In the genomic region with DNA sequence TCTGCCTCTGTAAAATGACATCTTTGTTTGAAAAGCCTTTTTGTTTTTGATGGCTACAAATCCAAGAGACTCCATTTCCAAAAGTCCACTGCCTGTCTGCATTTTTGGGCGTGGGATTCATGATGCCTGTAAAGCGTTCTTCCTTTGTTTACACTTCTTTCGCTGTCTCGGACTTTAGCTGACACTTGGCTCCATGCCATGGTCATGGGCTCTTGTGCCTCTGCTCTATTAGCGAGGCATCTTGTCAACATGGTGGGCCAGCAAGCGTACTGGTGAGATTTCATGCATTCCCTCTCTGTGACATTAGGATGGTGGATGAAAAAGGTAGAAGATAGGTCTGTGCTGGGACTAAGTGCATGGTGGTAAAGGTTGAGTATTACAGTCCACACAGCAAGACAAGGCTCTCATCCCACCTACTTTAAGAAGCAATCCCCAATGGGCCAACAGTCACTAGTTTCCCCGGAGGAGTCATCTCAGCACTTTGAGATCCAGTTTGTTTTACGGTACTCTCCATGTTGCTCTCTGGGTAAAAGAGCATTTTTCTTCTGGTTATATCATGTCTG, we compare ENCODE assay signal across 14 cellular contexts.
DNase-seq lines count a peak whose midpoint lies in the region; ATAC-seq and TF ChIP-seq lines count a peak whose summit lies in the region.
"Had no signal": no experiment of that assay in that cellular context is flagged by ENCODE, and none has a peak within 500 bp of the region (broad histone marks: within the 10 kb centered on the region; RNA-seq: fewer than 3 reads in every experiment).

No MANE protein-coding gene starts in this region.

- H3K27me3 ChIP-seq in heart left ventricle (no peaks in the 10 kb centered on the region), right cardiac atrium (ENCODE audit: control insufficient read depth, insufficient read depth) (no peaks in the 10 kb centered on the region), transverse colon (no peaks in the 10 kb centered on the region), MM.1S (replicated peaks; ENCODE audit: insufficient read depth, low read length) (no peaks in the 10 kb centered on the region)

- no peak overlapping the region for H2AFZ ChIP-seq in MM.1S (ENCODE audit: low read length)

- TF ChIP-seq CTCF in heart left ventricle (IDR thresholded peaks at IDR 0.05) (no peak), transverse colon (IDR thresholded peaks at IDR 0.05) (no peak), MM.1S (IDR thresholded peaks at IDR 0.05; ENCODE audit: low read length) (no peak)

- H3K9me2 ChIP-seq in MM.1S (replicated peaks; ENCODE audit: insufficient read depth, low read length): no peaks in the 10 kb centered on the region

- DNase-seq in Right ventricle myocardium superior (no peak), heart left ventricle (no peak), NCI-H510A (lab: John Stamatoyannopoulos, UW) (peak; percentile 5), right cardiac atrium (no peak), transverse colon (no peak), MM.1S (no peak)
- no peak for DNase-seq in activated CD8-positive, alpha-beta memory T cell treated with anti-CD3 and anti-CD28 coated beads, Interleukin-2, amount 10 ng/mL, durations not matched to agents 7 days and 5 days
- DNase-seq: activated CD8-positive, alpha-beta T cell treated with anti-CD3 and anti-CD28 coated beads, Interleukin-2, amount 10 ng/mL, durations not matched to agents 7 days and 5 days; cerebellar nuclear complex; Karpas-422; naive thymus-derived CD8-positive, alpha-beta T cell had no signal

- no peak overlapping the region for H3K9ac ChIP-seq in MM.1S (ENCODE audit: low read length)

- H3K4me3 ChIP-seq in heart left ventricle (no peak overlapping the region), right cardiac atrium (ENCODE audit: low read length) (no peak overlapping the region), transverse colon (no peak overlapping the region), MM.1S (ENCODE audit: low read length) (no peak overlapping the region)

- CTCF ChIA-PET in activated CD8-positive, alpha-beta memory T cell treated with anti-CD3 and anti-CD28 coated beads, Interleukin-2, amount 10 ng/mL, durations not matched to agents 7 days and 5 days (lab: Charles Lee): no interaction called here

- no peak overlapping the region for H3K4me3 Mint-ChIP-seq in activated CD8-positive, alpha-beta memory T cell treated with anti-CD3 and anti-CD28 coated beads, Interleukin-2, amount 10 ng/mL, durations not matched to agents 7 days and 5 days
- H3K4me3 Mint-ChIP-seq: activated CD8-positive, alpha-beta T cell treated with anti-CD3 and anti-CD28 coated beads, Interleukin-2, amount 10 ng/mL, durations not matched to agents 7 days and 5 days; WTC11 had no signal

- no peak overlapping the region for H3K4me2 ChIP-seq in MM.1S (ENCODE audit: low read depth, low read length)

- 60 to 73% (median 66%) methylated on average over 8 of the region's 8 CpGs for WGBS in heart left ventricle, 4 donors
- WGBS in right cardiac atrium: 60% methylated on average over 8 of the region's 8 CpGs
- 48 to 50% methylated on average over 8 of the region's 8 CpGs for WGBS in transverse colon (ENCODE audit: low coverage in 1 of 2), 2 donors

- H3K9me3 Mint-ChIP-seq in activated CD8-positive, alpha-beta memory T cell treated with anti-CD3 and anti-CD28 coated beads, Interleukin-2, amount 10 ng/mL, durations not matched to agents 7 days and 5 days (ENCODE audit: low read depth): no peaks in the 10 kb centered on the region
- H3K9me3 Mint-ChIP-seq: naive thymus-derived CD8-positive, alpha-beta T cell had no signal

- in situ Hi-C loops in transverse colon (cut with MboI; ENCODE audit: low pct_ligation_motif_present in 1 of 4, low pct_unique_long_range_greater_than_20kb in 1 of 4, low sequenced_read_pairs in 3 of 4): no loop called here

- intact Hi-C loops in Right ventricle myocardium superior (cut with DNase I): no loop called here
- intact Hi-C loops in heart left ventricle (cut with DNase I): no loop called here
- intact Hi-C loops in right cardiac atrium (cut with DNase I): no loop called here
- intact Hi-C loops in transverse colon (cut with DNase I; ENCODE audit: low total_unique reads): no loop called here

- TF ChIP-seq POLR2A in heart left ventricle (IDR thresholded peaks at IDR 0.05): no peak
- TF ChIP-seq POLR2A in transverse colon (IDR thresholded peaks at IDR 0.05): no peak

- no peaks in the 10 kb centered on the region for H3F3A ChIP-seq in MM.1S (ENCODE audit: insufficient read depth, low read length)

- ATAC-seq in Right ventricle myocardium superior (ENCODE audit: poor library complexity): peak; percentile 14
- no peak for ATAC-seq in heart left ventricle
- ATAC-seq in right cardiac atrium: peak; percentile 17 to 27
- no peak for ATAC-seq in GM21529 (IDR thresholded peaks at IDR 0.05; ENCODE audit: unreplicated experiment)
- ATAC-seq in activated CD8-positive, alpha-beta memory T cell treated with anti-CD3 and anti-CD28 coated beads, Interleukin-2, amount 10 ng/mL, durations not matched to agents 7 days and 5 days: no peak
- ATAC-seq: activated CD8-positive, alpha-beta T cell treated with anti-CD3 and anti-CD28 coated beads, Interleukin-2, amount 10 ng/mL, durations not matched to agents 7 days and 5 days; naive thymus-derived CD8-positive, alpha-beta T cell; WTC11 had no signal

- peaks cover 2% of the 10 kb centered on the region for H3K27me3 Mint-ChIP-seq in activated CD8-positive, alpha-beta memory T cell treated with anti-CD3 and anti-CD28 coated beads, Interleukin-2, amount 10 ng/mL, durations not matched to agents 7 days and 5 days
- H3K27me3 Mint-ChIP-seq: naive thymus-derived CD8-positive, alpha-beta T cell had no signal

- H3K36me3 ChIP-seq in heart left ventricle (no peaks in the 10 kb centered on the region), transverse colon (no peaks in the 10 kb centered on the region), MM.1S (replicated peaks; ENCODE audit: insufficient read depth, low read length) (no peaks in the 10 kb centered on the region)

- H3K4me1 Mint-ChIP-seq in activated CD8-positive, alpha-beta memory T cell treated with anti-CD3 and anti-CD28 coated beads, Interleukin-2, amount 10 ng/mL, durations not matched to agents 7 days and 5 days: no peaks in the 10 kb centered on the region
- H3K4me1 Mint-ChIP-seq: WTC11 had no signal

- no peak overlapping the region for H3K27ac Mint-ChIP-seq in activated CD8-positive, alpha-beta memory T cell treated with anti-CD3 and anti-CD28 coated beads, Interleukin-2, amount 10 ng/mL, durations not matched to agents 7 days and 5 days
- H3K27ac Mint-ChIP-seq: activated CD8-positive, alpha-beta T cell treated with anti-CD3 and anti-CD28 coated beads, Interleukin-2, amount 10 ng/mL, durations not matched to agents 7 days and 5 days; WTC11 had no signal

- H3K27ac ChIP-seq in heart left ventricle (peak overlapping the region in 4 of 12 donors; percentile 16 to 47 (median 36)), right cardiac atrium (ENCODE audit: low read length) (peak overlapping the region; percentile 54), transverse colon (peak overlapping the region in 3 of 4 donors; percentile 4 to 37 (median 7)), MM.1S (ENCODE audit: low read length) (no peak overlapping the region)
- H3K27ac ChIP-seq: HL-60 had no signal

- no peak for TF ChIP-seq EP300 in transverse colon (IDR thresholded peaks at IDR 0.05; ENCODE audit: low read depth)

- H3K4me1 ChIP-seq in heart left ventricle: peaks cover 0 to 27% (median 13%) of the 10 kb centered on the region in 12 donors
- peaks cover 5% of the 10 kb centered on the region for H3K4me1 ChIP-seq in right cardiac atrium (ENCODE audit: control insufficient read depth, insufficient read depth, low read length)
- H3K4me1 ChIP-seq in transverse colon: peaks cover 8 to 35% (median 15%) of the 10 kb centered on the region in 4 donors
- no peaks in the 10 kb centered on the region for H3K4me1 ChIP-seq in MM.1S (ENCODE audit: low read length)

- H4K20me1 ChIP-seq in MM.1S (ENCODE audit: insufficient read depth, low read length): no peaks in the 10 kb centered on the region

- no peaks in the 10 kb centered on the region for H3K36me3 Mint-ChIP-seq in activated CD8-positive, alpha-beta memory T cell treated with anti-CD3 and anti-CD28 coated beads, Interleukin-2, amount 10 ng/mL, durations not matched to agents 7 days and 5 days
- H3K36me3 Mint-ChIP-seq: naive thymus-derived CD8-positive, alpha-beta T cell; WTC11 had no signal

- H3K9me3 ChIP-seq in heart left ventricle (no peaks in the 10 kb centered on the region), right cardiac atrium (ENCODE audit: control insufficient read depth, low read length) (no peaks in the 10 kb centered on the region), transverse colon (no peaks in the 10 kb centered on the region), MM.1S (replicated peaks; ENCODE audit: insufficient read depth, low read length) (no peaks in the 10 kb centered on the region)

- H3K79me2 ChIP-seq in MM.1S (ENCODE audit: low read length): no peaks in the 10 kb centered on the region

Comparison
In these comparisons a context has a peak if more than half of its experiments do, and no peak if none do; other contexts are left out.
1. ATAC-seq: peak in Right ventricle myocardium superior (single experiment) and right cardiac atrium (2 of 2); none in heart left ventricle (0 of 4), GM21529 (single experiment) and activated CD8-positive, alpha-beta memory T cell treated with anti-CD3 and anti-CD28 coated beads, Interleukin-2, amount 10 ng/mL, durations not matched to agents 7 days and 5 days (single experiment).